In the genomic region with DNA sequence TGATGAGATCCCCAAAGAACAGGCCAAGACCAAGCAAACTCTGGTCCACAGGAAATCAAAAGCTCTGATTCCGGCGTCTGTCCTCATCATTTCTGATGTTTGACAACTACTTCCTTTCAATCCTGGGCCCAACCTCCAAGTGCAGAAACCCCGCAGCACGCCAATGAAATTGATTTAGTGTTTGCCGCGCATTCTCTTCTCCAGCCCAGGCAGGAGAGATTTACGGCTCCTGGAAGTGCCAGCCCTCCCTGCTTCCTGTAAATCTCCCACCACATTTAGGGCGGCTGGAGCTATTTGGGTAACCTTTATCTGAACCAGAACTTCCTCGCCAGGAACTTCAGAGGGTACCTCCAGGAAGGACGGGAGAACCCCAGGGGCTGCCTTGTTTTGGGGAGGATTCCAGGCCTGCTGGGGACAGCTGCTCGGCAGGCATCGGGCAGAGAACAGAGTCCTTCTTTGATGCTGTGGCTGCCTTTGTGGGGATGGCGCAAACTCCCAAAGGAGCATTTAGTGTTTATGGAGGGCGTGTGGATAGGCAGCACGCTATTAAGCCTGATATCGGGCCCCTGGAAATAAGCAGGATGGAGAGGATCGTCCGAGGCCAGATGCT, we compare ENCODE assay signal across 19 cellular contexts.
"Had no signal": no experiment of that assay in that cellular context is flagged by ENCODE, and none has a peak within 500 bp of the region (broad histone marks: within the 10 kb centered on the region; RNA-seq: fewer than 3 reads in every experiment).

No MANE protein-coding gene starts in this region.

- H3K4me1 ChIP-seq: esophagus squamous epithelium, lower lobe of right lung, psoas muscle, vagina had no signal

- H3K9ac ChIP-seq: neural progenitor cell had no signal

- H3K4me3 ChIP-seq: esophagus squamous epithelium, lower lobe of right lung, neural progenitor cell, psoas muscle, skin epidermis, tibial nerve, vagina had no signal

- H3K4me2 ChIP-seq: neural progenitor cell had no signal

- DNase-seq: activated CD4-positive, alpha-beta T cell treated with anti-CD3 and anti-CD28 coated beads, Interleukin-2, amount 10 ng/mL, durations not matched to agents 7 days and 5 days; activated CD8-positive, alpha-beta T cell treated with anti-CD3 and anti-CD28 coated beads, Interleukin-2, amount 10 ng/mL, durations not matched to agents 7 days and 5 days; activated naive CD4-positive, alpha-beta T cell treated with anti-CD3 and anti-CD28 coated beads for 36 hours; activated naive CD8-positive, alpha-beta T cell treated with anti-CD3 and anti-CD28 coated beads, Interleukin-2, amount 50 U/mL, for 24 hours; activated T-cell treated with anti-CD3 and anti-CD28 coated beads, Interleukin-2, amount 50 U/mL, for 24 hours; anterior cingulate cortex; effector memory CD8-positive, alpha-beta T cell; esophagus squamous epithelium; lower lobe of right lung; psoas muscle; right cardiac atrium had no signal

- H2AFZ ChIP-seq: neural progenitor cell had no signal

- H3K4me3 Mint-ChIP-seq: activated CD4-positive, alpha-beta T cell treated with anti-CD3 and anti-CD28 coated beads, Interleukin-2, amount 10 ng/mL, durations not matched to agents 7 days and 5 days; activated CD8-positive, alpha-beta T cell treated with anti-CD3 and anti-CD28 coated beads, Interleukin-2, amount 10 ng/mL, durations not matched to agents 7 days and 5 days; activated naive CD4-positive, alpha-beta T cell treated with anti-CD3 and anti-CD28 coated beads for 36 hours; activated naive CD8-positive, alpha-beta T cell treated with anti-CD3 and anti-CD28 coated beads, Interleukin-2, amount 50 U/mL, for 24 hours; activated T-cell treated with anti-CD3 and anti-CD28 coated beads, Interleukin-2, amount 50 U/mL, for 24 hours; effector memory CD8-positive, alpha-beta T cell; stimulated activated naive CD8-positive, alpha-beta T cell treated with anti-CD3 and anti-CD28 coated beads, Interleukin-15, Interleukin-2, amounts not matched to agents 100 ng/mL and 50 ng/mL, for 24 hours had no signal

- H3K27ac ChIP-seq: esophagus squamous epithelium, lower lobe of right lung, neural progenitor cell, psoas muscle, skin epidermis, tibial nerve, vagina had no signal

- H3K9me3 ChIP-seq: esophagus squamous epithelium, lower lobe of right lung, psoas muscle, tibial nerve, vagina had no signal

- H3K27ac Mint-ChIP-seq: activated CD4-positive, alpha-beta T cell treated with anti-CD3 and anti-CD28 coated beads, Interleukin-2, amount 10 ng/mL, durations not matched to agents 7 days and 5 days; activated CD8-positive, alpha-beta T cell treated with anti-CD3 and anti-CD28 coated beads, Interleukin-2, amount 10 ng/mL, durations not matched to agents 7 days and 5 days; activated naive CD4-positive, alpha-beta T cell treated with anti-CD3 and anti-CD28 coated beads for 36 hours; activated naive CD8-positive, alpha-beta T cell treated with anti-CD3 and anti-CD28 coated beads, Interleukin-2, amount 50 U/mL, for 24 hours; activated T-cell treated with anti-CD3 and anti-CD28 coated beads, Interleukin-2, amount 50 U/mL, for 24 hours; activated T-helper 2 cell treated with anti-CD3 and anti-CD28 coated beads, Interferon-gamma antibody, Interleukin-2, Interleukin-4, amounts not matched to agents 10 μg/mL and 5 μg/mL and 100 μg/mL, durations not matched to agents 14 hours and 24 hours and 36 hours; brain; effector memory CD8-positive, alpha-beta T cell; neural progenitor cell; stimulated activated naive CD8-positive, alpha-beta T cell treated with anti-CD3 and anti-CD28 coated beads, Interleukin-15, Interleukin-2, amounts not matched to agents 100 ng/mL and 50 ng/mL, for 24 hours had no signal

- H3K9me3 Mint-ChIP-seq: activated CD4-positive, alpha-beta T cell treated with anti-CD3 and anti-CD28 coated beads, Interleukin-2, amount 10 ng/mL, durations not matched to agents 7 days and 5 days; activated naive CD4-positive, alpha-beta T cell treated with anti-CD3 and anti-CD28 coated beads for 36 hours; activated naive CD8-positive, alpha-beta T cell treated with anti-CD3 and anti-CD28 coated beads, Interleukin-2, amount 50 U/mL, for 24 hours; activated T-cell treated with anti-CD3 and anti-CD28 coated beads, Interleukin-2, amount 50 U/mL, for 24 hours; activated T-helper 2 cell treated with anti-CD3 and anti-CD28 coated beads, Interferon-gamma antibody, Interleukin-2, Interleukin-4, amounts not matched to agents 10 μg/mL and 5 μg/mL and 100 μg/mL, durations not matched to agents 14 hours and 24 hours and 36 hours; stimulated activated naive CD8-positive, alpha-beta T cell treated with anti-CD3 and anti-CD28 coated beads, Interleukin-15, Interleukin-2, amounts not matched to agents 100 ng/mL and 50 ng/mL, for 24 hours had no signal

- H3K27me3 ChIP-seq: neural progenitor cell, tibial nerve, vagina had no signal

- H3K36me3 ChIP-seq: esophagus squamous epithelium, lower lobe of right lung, neural progenitor cell, tibial nerve, vagina had no signal

- ATAC-seq: activated CD4-positive, CD25-positive, alpha-beta regulatory T cell treated with anti-CD3 and anti-CD28 coated beads, Interleukin-2, amount 50 U/mL, for 24 hours; activated CD8-positive, alpha-beta T cell treated with anti-CD3 and anti-CD28 coated beads, Interleukin-2, amount 10 ng/mL, durations not matched to agents 7 days and 5 days; activated naive CD8-positive, alpha-beta T cell treated with anti-CD3 and anti-CD28 coated beads, Interleukin-2, amount 50 U/mL, for 24 hours; effector memory CD8-positive, alpha-beta T cell; lower lobe of right lung; psoas muscle had no signal

- H3K4me1 Mint-ChIP-seq: activated CD4-positive, alpha-beta T cell treated with anti-CD3 and anti-CD28 coated beads, Interleukin-2, amount 10 ng/mL, durations not matched to agents 7 days and 5 days; activated naive CD8-positive, alpha-beta T cell treated with anti-CD3 and anti-CD28 coated beads, Interleukin-2, amount 50 U/mL, for 24 hours had no signal

- H3K36me3 Mint-ChIP-seq: brain had no signal
